In genomic region chr17:58148609-58149008, GRCh38 we compare ENCODE assay signal across 32 cellular contexts. TPM values are rescaled to one million over a fixed set of nuclear protein-coding genes. Genes with fewer than 3 reads are reported as not detected.
"Had no signal": no experiment of that assay in that cellular context is flagged by ENCODE, and none has a peak within 500 bp of the region (broad histone marks: within the 10 kb centered on the region; RNA-seq: fewer than 3 reads in every experiment).

No MANE protein-coding gene starts in this region.

- H3K27me3 Mint-ChIP-seq: stimulated activated naive CD8-positive, alpha-beta T cell treated with anti-CD3 and anti-CD28 coated beads, Interleukin-15, amount 100 ng/mL, for 72 hours; stimulated activated naive CD8-positive, alpha-beta T cell treated with anti-CD3 and anti-CD28 coated beads, Interleukin-15, Interleukin-2, amounts not matched to agents 100 ng/mL and 50 ng/mL, for 24 hours had no signal

- ATAC-seq: stimulated activated effector memory CD8-positive, alpha-beta T cell treated with anti-CD3 and anti-CD28 coated beads, Interleukin-12 subunit alpha, Interleukin-12 subunit beta, amount 100 ng/mL, for 72 hours; stimulated activated memory B cell treated with anti-CD40 and anti-IgM and Interleukin-4, amounts not matched to agents 10 μg/mL and 1 μg/mL and 100 μg/mL, for 72 hours; stimulated activated naive B cell treated with anti-CD40 and anti-IgM and Interleukin-4, amounts not matched to agents 10 μg/mL and 1 μg/mL and 100 μg/mL, for 72 hours; stimulated activated naive CD8-positive, alpha-beta T cell treated with anti-CD3 and anti-CD28 coated beads, Interleukin-15, amount 100 ng/mL, for 72 hours; stimulated activated naive CD8-positive, alpha-beta T cell treated with anti-CD3 and anti-CD28 coated beads, Interleukin-15, Interleukin-2, amounts not matched to agents 100 U/mL and 50 U/mL, for 24 hours; upper lobe of right lung had no signal

- H3K4me1 ChIP-seq: stomach, testis, thyroid gland, tibial artery, tibial nerve, transverse colon, upper lobe of right lung, uterus, vagina had no signal

- H3K4me3 ChIP-seq: stomach, suprapubic skin, testis, thoracic aorta, thyroid gland, tibial artery, tibial nerve, transverse colon, upper lobe of left lung, upper lobe of right lung, uterus, vagina had no signal

- H3K27me3 ChIP-seq: testis, thyroid gland, upper lobe of left lung, uterus, vagina had no signal

- H3K4me3 Mint-ChIP-seq: stimulated activated effector memory CD8-positive, alpha-beta T cell treated with anti-CD3 and anti-CD28 coated beads, Interleukin-12 subunit alpha, Interleukin-12 subunit beta, amount 100 ng/mL, for 72 hours; stimulated activated memory B cell treated with anti-CD40 and anti-IgM and Interleukin-4, amounts not matched to agents 10 μg/mL and 1 μg/mL and 100 μg/mL, for 72 hours; stimulated activated naive B cell treated with anti-CD40 and anti-IgM and Interleukin-4, amounts not matched to agents 10 μg/mL and 1 μg/mL and 100 μg/mL, for 72 hours; stimulated activated naive CD8-positive, alpha-beta T cell treated with anti-CD3 and anti-CD28 coated beads, Interleukin-15, amount 100 ng/mL, for 72 hours; stimulated activated naive CD8-positive, alpha-beta T cell treated with anti-CD3 and anti-CD28 coated beads, Interleukin-15, Interleukin-2, amounts not matched to agents 100 ng/mL and 50 ng/mL, for 24 hours; type B pancreatic cell had no signal

- H3K27ac ChIP-seq: stomach, suprapubic skin, testis, thoracic aorta, thyroid gland, tibial artery, tibial nerve, transverse colon, upper lobe of left lung, upper lobe of right lung, uterus, vagina had no signal

- H3K36me3 Mint-ChIP-seq: stimulated activated effector memory CD8-positive, alpha-beta T cell treated with anti-CD3 and anti-CD28 coated beads, Interleukin-12 subunit alpha, Interleukin-12 subunit beta, amount 100 ng/mL, for 72 hours; type B pancreatic cell had no signal

- H3K36me3 ChIP-seq: stomach, suprapubic skin, thoracic aorta, thyroid gland, tibial artery, tibial nerve, transverse colon, upper lobe of left lung, upper lobe of right lung, uterus, vagina had no signal

- H3K27ac Mint-ChIP-seq: stimulated activated effector memory CD8-positive, alpha-beta T cell treated with anti-CD3 and anti-CD28 coated beads, Interleukin-12 subunit alpha, Interleukin-12 subunit beta, amount 100 ng/mL, for 72 hours; stimulated activated memory B cell treated with anti-CD40 and anti-IgM and Interleukin-4, amounts not matched to agents 10 μg/mL and 1 μg/mL and 100 μg/mL, for 72 hours; stimulated activated naive B cell treated with anti-CD40 and anti-IgM and Interleukin-4, amounts not matched to agents 10 μg/mL and 1 μg/mL and 100 μg/mL, for 72 hours; stimulated activated naive CD8-positive, alpha-beta T cell treated with anti-CD3 and anti-CD28 coated beads, Interleukin-15, amount 100 ng/mL, for 72 hours; stimulated activated naive CD8-positive, alpha-beta T cell treated with anti-CD3 and anti-CD28 coated beads, Interleukin-15, Interleukin-2, amounts not matched to agents 100 ng/mL and 50 ng/mL, for 24 hours; type B pancreatic cell had no signal

- H3K9me3 ChIP-seq: testis, thyroid gland had no signal

- DNase-seq: stimulated activated CD4-positive, alpha-beta T cell treated with anti-CD3 and anti-CD28 coated beads, Interleukin-2, amount 100 ng/mL, for 48 hours; stimulated activated CD4-positive, alpha-beta T cell treated with anti-CD3 and anti-CD28 coated beads, Interleukin-4, amount 100 ng/mL, for 1 hour; stimulated activated CD4-positive, alpha-beta T cell treated with anti-CD3 and anti-CD28 coated beads, Interleukin-4, amount 100 ng/mL, for 24 hours; stimulated activated CD4-positive, alpha-beta T cell treated with anti-CD3 and anti-CD28 coated beads, Interleukin-4, amount 100 ng/mL, for 4 hours; stimulated activated CD8-positive, alpha-beta memory T cell treated with anti-CD3 and anti-CD28 coated beads, Interleukin-4, amount 100 ng/mL, for 48 hours; stimulated activated naive B cell treated with anti-CD40 and anti-IgM and Interleukin-4, amounts not matched to agents 10 μg/mL and 1 μg/mL and 100 μg/mL, for 72 hours; stimulated activated naive CD4-positive, alpha-beta T cell; stimulated activated naive CD4-positive, alpha-beta T cell treated with Interleukin-2 at 50 U/mL for 16 hours; stimulated activated naive CD8-positive, alpha-beta T cell treated with anti-CD3 and anti-CD28 coated beads, Interleukin-15, amount 100 ng/mL, for 72 hours; stimulated activated naive CD8-positive, alpha-beta T cell treated with anti-CD3 and anti-CD28 coated beads, Interleukin-15, Interleukin-2, amounts not matched to agents 100 U/mL and 50 U/mL, for 24 hours; stomach; substantia nigra; testis; thyroid gland; tibial artery; transverse colon; trophoblast cell; upper lobe of left lung; upper lobe of right lung; uterus had no signal

RNA-seq across cellular contexts. Expression of gene OR4D1, which starts 0.4 kb away (rescaled TPM):
- total RNA-seq: stomach, subcutaneous adipose tissue, suprapubic skin, thoracic aorta, thyroid gland, tibial nerve, transverse colon, upper lobe of left lung, upper lobe of right lung, ureter, urinary bladder, uterus, vagina had no signal
- polyA plus RNA-seq: urinary bladder had no signal

RNA-seq across cellular contexts. Expression of gene OR4D2, which starts 18.2 kb away (rescaled TPM):
- total RNA-seq: stomach, subcutaneous adipose tissue, suprapubic skin, temporal lobe, testis, thoracic aorta, thyroid gland, tibial nerve, transverse colon, upper lobe of left lung, upper lobe of right lung, ureter, urinary bladder, uterus, vagina had no signal
- polyA plus RNA-seq: stomach, urinary bladder had no signal

RNA-seq across cellular contexts. Expression of gene EPX, which starts 43.9 kb away (rescaled TPM):
- total RNA-seq: subcutaneous adipose tissue, temporal lobe, testis, thoracic aorta, thyroid gland, tibial nerve, transverse colon, upper lobe of right lung, ureter, uterus, vagina had no signal
- polyA plus RNA-seq: stomach, urinary bladder had no signal
